ENCODE assay signal across 15 cellular contexts in the genomic region with DNA sequence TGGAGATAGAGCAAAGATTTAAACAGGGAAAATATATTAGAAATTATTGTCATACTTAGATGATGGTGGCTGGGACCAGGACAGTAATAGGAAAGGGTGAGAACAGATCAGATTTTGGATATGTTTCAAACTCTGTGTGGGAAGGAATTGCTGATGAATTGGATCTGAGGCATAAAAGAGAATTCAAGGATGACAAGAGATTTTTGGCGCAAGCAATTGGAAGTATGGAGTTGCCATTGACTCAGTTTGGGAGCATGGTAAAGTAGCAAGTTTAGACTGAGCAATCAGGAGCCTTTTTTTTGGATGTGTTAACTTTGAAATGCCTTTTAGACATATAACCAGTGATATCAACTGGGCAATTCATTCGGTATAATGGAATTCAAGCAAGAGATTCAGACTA. TPM values are rescaled to one million over a fixed set of nuclear protein-coding genes. Genes with fewer than 3 reads are reported as not detected.
A peak's percentile ranks its signal among the peaks of the same experiment; 100 is the strongest.
DNase-seq lines count a peak whose midpoint lies in the region; ATAC-seq, FAIRE-seq and TF ChIP-seq lines count a peak whose summit lies in the region.
"Had no signal": no experiment of that assay in that cellular context is flagged by ENCODE, and none has a peak within 500 bp of the region (broad histone marks: within the 10 kb centered on the region; RNA-seq: fewer than 3 reads in every experiment).

No MANE protein-coding gene starts in this region.

- peak overlapping the region; percentile 57 to 62 (median 62) for H3K27ac Mint-ChIP-seq in CD4-positive, CD25-positive, alpha-beta regulatory T cell
- H3K27ac Mint-ChIP-seq in GM23338 = peak overlapping the region; percentile 30
- peak overlapping the region; percentile 24 to 67 for H3K27ac Mint-ChIP-seq in activated naive CD4-positive, alpha-beta T cell treated with anti-CD3 and anti-CD28 coated beads, Interleukin-2, amount 50 U/mL, for 72 hours
- H3K27ac Mint-ChIP-seq in natural killer cell treated with Interleukin-12 subunit alpha and Interleukin-12 subunit beta and Interleukin-15 and Interleukin-18, amount 100 ng/mL, for 72 hours = peak overlapping the region in 1 of 2 donors; percentile 33
- H3K27ac Mint-ChIP-seq: immature natural killer cell had no signal

- H3K4me1 Mint-ChIP-seq in CD4-positive, CD25-positive, alpha-beta regulatory T cell = peaks cover 80 to 99% (median 88%) of the 10 kb centered on the region in 4 donors
- H3K4me1 Mint-ChIP-seq in GM23338 = peaks cover 78% of the 10 kb centered on the region
- H3K4me1 Mint-ChIP-seq in natural killer cell treated with Interleukin-12 subunit alpha and Interleukin-12 subunit beta and Interleukin-15 and Interleukin-18, amount 100 ng/mL, for 72 hours (ENCODE audit: low read depth in 2 of 2) = peaks cover 65 to 79% of the 10 kb centered on the region in 2 donors

- TF ChIP-seq RAD21 in HepG2 (CRISPR knock-in tag; IDR thresholded peaks at IDR 0.05) = no peak

- H2AFZ ChIP-seq in GM23338 (no peak overlapping the region), HepG2 (ENCODE audit: low read length) (no peak overlapping the region)

- H3K27me3 Mint-ChIP-seq in CD4-positive, CD25-positive, alpha-beta regulatory T cell = no peaks in the 10 kb centered on the region
- H3K27me3 Mint-ChIP-seq in GM23338 (ENCODE audit: insufficient read depth, low read depth, poor library complexity) = no peaks in the 10 kb centered on the region
- no peaks in the 10 kb centered on the region for H3K27me3 Mint-ChIP-seq in natural killer cell treated with Interleukin-12 subunit alpha and Interleukin-12 subunit beta and Interleukin-15 and Interleukin-18, amount 100 ng/mL, for 72 hours

- POLR2A ChIA-PET in HepG2 (lab: Yijun Ruan, JAX) = no interaction called here

- peaks cover 100% of the 10 kb centered on the region for H3K79me2 ChIP-seq in GM23338 (replicated peaks; ENCODE audit: insufficient read depth)
- H3K79me2 ChIP-seq in HepG2 (ENCODE audit: insufficient read depth, low read length) = peaks cover 98% of the 10 kb centered on the region

- H3K4me1 ChIP-seq in CD4-positive, CD25-positive, alpha-beta regulatory T cell (ENCODE audit: control insufficient read depth, insufficient read depth, low read length, poor library complexity, severe bottlenecking) = peaks cover 100% of the 10 kb centered on the region
- H3K4me1 ChIP-seq in GM23338 (ENCODE audit: insufficient read depth) (peaks cover 85% of the 10 kb centered on the region), HepG2 (ENCODE audit: insufficient read depth, low read length) (peaks cover 69% of the 10 kb centered on the region)

- H3F3A ChIP-seq in GM23338 (replicated peaks; ENCODE audit: low read depth) = no peaks in the 10 kb centered on the region

- TF ChIP-seq EP300 in HepG2 (IDR thresholded peaks at IDR 0.05; ENCODE audit: low read depth in 2 of 2, low read length in 2 of 2) = no peak
- no peak for TF ChIP-seq EP300 in HepG2 (CRISPR knock-in tag; IDR thresholded peaks at IDR 0.05; ENCODE audit: borderline replicate concordance)

- BruUV-seq in HepG2 (replicated peaks; lab: Mats Ljungman, UMichigan) = no TSS peak

- intact Hi-C loops in HepG2 (cut with micrococcal nuclease; ENCODE audit: unreplicated experiment) = no loop called here

- in situ Hi-C loops in HepG2 (cut with HindIII; ENCODE audit: extremely low pct_ligation_motif_present, low pct_unique_long_range_greater_than_20kb) = no loop called here

- no peak for TF ChIP-seq POLR2A in HepG2 (IDR thresholded peaks at IDR 0.05; ENCODE audit: insufficient read depth in 1 of 2, low read depth in 2 of 2, low read length in 2 of 2)

- H3K9me3 Mint-ChIP-seq in CD4-positive, CD25-positive, alpha-beta regulatory T cell = no peaks in the 10 kb centered on the region
- no peaks in the 10 kb centered on the region for H3K9me3 Mint-ChIP-seq in GM23338
- no peaks in the 10 kb centered on the region for H3K9me3 Mint-ChIP-seq in activated naive CD4-positive, alpha-beta T cell treated with anti-CD3 and anti-CD28 coated beads, Interleukin-2, amount 50 U/mL, for 72 hours
- H3K9me3 Mint-ChIP-seq in natural killer cell treated with Interleukin-12 subunit alpha and Interleukin-12 subunit beta and Interleukin-15 and Interleukin-18, amount 100 ng/mL, for 72 hours = no peaks in the 10 kb centered on the region
- H3K9me3 Mint-ChIP-seq: immature natural killer cell had no signal

- peak overlapping the region; percentile 72 to 86 (median 75) for H3K4me3 Mint-ChIP-seq in CD4-positive, CD25-positive, alpha-beta regulatory T cell
- H3K4me3 Mint-ChIP-seq in GM23338 = no peak overlapping the region
- peak overlapping the region; percentile 26 for H3K4me3 Mint-ChIP-seq in natural killer cell treated with Interleukin-12 subunit alpha and Interleukin-12 subunit beta and Interleukin-15 and Interleukin-18, amount 100 ng/mL, for 72 hours

- no peak for ATAC-seq in CD4-positive, CD25-positive, alpha-beta regulatory T cell (ENCODE audit: low read depth in 2 of 2)
- no peak for ATAC-seq in GM23338
- ATAC-seq in activated naive CD4-positive, alpha-beta T cell treated with anti-CD3 and anti-CD28 coated beads, Interleukin-2, amount 50 U/mL, for 72 hours = no peak
- no peak for ATAC-seq in natural killer cell treated with Interleukin-12 subunit alpha and Interleukin-12 subunit beta and Interleukin-15 and Interleukin-18, amount 100 ng/mL, for 72 hours
- ATAC-seq in HepG2 = no peak
- ATAC-seq: gastroesophageal sphincter had no signal

- no peak overlapping the region for H3K9ac ChIP-seq in HepG2 (ENCODE audit: insufficient read depth, low read depth, low read length)

- TF ChIP-seq CTCF in GM23338 (conservative IDR thresholded peaks at IDR 0.05; ENCODE audit: low read depth in 2 of 2) (no peak), HepG2 (CRISPR knock-in tag; IDR thresholded peaks at IDR 0.05) (no peak)

- no peaks in the 10 kb centered on the region for H3K36me3 Mint-ChIP-seq in CD4-positive, CD25-positive, alpha-beta regulatory T cell
- H3K36me3 Mint-ChIP-seq in GM23338 (ENCODE audit: low read depth) = no peaks in the 10 kb centered on the region
- H3K36me3 Mint-ChIP-seq in activated naive CD4-positive, alpha-beta T cell treated with anti-CD3 and anti-CD28 coated beads, Interleukin-2, amount 50 U/mL, for 72 hours = peaks cover 7 to 28% of the 10 kb centered on the region in 2 donors
- H3K36me3 Mint-ChIP-seq in natural killer cell treated with Interleukin-12 subunit alpha and Interleukin-12 subunit beta and Interleukin-15 and Interleukin-18, amount 100 ng/mL, for 72 hours = no peaks in the 10 kb centered on the region
- H3K36me3 Mint-ChIP-seq: immature natural killer cell had no signal

- H3K27ac ChIP-seq in CD4-positive, CD25-positive, alpha-beta regulatory T cell (ENCODE audit: insufficient read depth, low read length, poor library complexity, severe bottlenecking) = no peak overlapping the region
- H3K27ac ChIP-seq in GM23338 (ENCODE audit: low read depth) (no peak overlapping the region), HepG2 (ENCODE audit: extremely low read length, insufficient read depth, low read length) (no peak overlapping the region)
- H3K27ac ChIP-seq: gastroesophageal sphincter had no signal

- H3K36me3 ChIP-seq in CD4-positive, CD25-positive, alpha-beta regulatory T cell (ENCODE audit: control insufficient read depth, insufficient read depth, low read length) = no peaks in the 10 kb centered on the region
- H3K36me3 ChIP-seq in GM23338 (ENCODE audit: insufficient read depth) (no peaks in the 10 kb centered on the region), HepG2 (replicated peaks in 1 of 2; ENCODE audit: control insufficient read depth in 1 of 2, insufficient read depth in 2 of 2, low read length in 2 of 2) (no peaks in the 10 kb centered on the region)
- H3K36me3 ChIP-seq: gastroesophageal sphincter had no signal

- peak overlapping the region; percentile 15; the same call in 1 of the 2 replicates for H3K4me2 ChIP-seq in GM23338
- no peak overlapping the region for H3K4me2 ChIP-seq in HepG2 (ENCODE audit: low read depth, low read length)

- H3K4me3 ChIP-seq in CD4-positive, CD25-positive, alpha-beta regulatory T cell (ENCODE audit: low read depth, low read length) = peak overlapping the region; percentile 68
- H3K4me3 ChIP-seq in GM23338 (no peak overlapping the region), HepG2 (replicated peaks in 1 of 3; ENCODE audit: insufficient read depth in 1 of 3, low read depth in 2 of 3, low read length in 3 of 3) (no peak overlapping the region)
- H3K4me3 ChIP-seq: gastroesophageal sphincter had no signal

- no peaks in the 10 kb centered on the region for H3K9me3 ChIP-seq in CD4-positive, CD25-positive, alpha-beta regulatory T cell (ENCODE audit: control insufficient read depth in 2 of 2, low read length in 2 of 2)
- H3K9me3 ChIP-seq in HepG2 (ENCODE audit: low read length) = no peaks in the 10 kb centered on the region
- H3K9me3 ChIP-seq: gastroesophageal sphincter had no signal

- FAIRE-seq in HepG2 (lab: Jason Lieb, UNC) (no peak), urothelium cell line (lab: Jason Lieb, UNC) (no peak)

- no peaks in the 10 kb centered on the region for H3K27me3 ChIP-seq in CD4-positive, CD25-positive, alpha-beta regulatory T cell (ENCODE audit: control insufficient read depth, insufficient read depth, low read length)
- H3K27me3 ChIP-seq in GM23338 (ENCODE audit: insufficient read depth) (no peaks in the 10 kb centered on the region), HepG2 (ENCODE audit: control insufficient read depth in 1 of 2, insufficient read depth in 2 of 2, low read length in 2 of 2) (no peaks in the 10 kb centered on the region)
- H3K27me3 ChIP-seq: gastroesophageal sphincter had no signal

- no peak for DNase-seq in CD4-positive, CD25-positive, alpha-beta regulatory T cell
- DNase-seq in GM23338 (ENCODE audit: low spot score) = no peak
- no peak for DNase-seq in activated naive CD4-positive, alpha-beta T cell treated with anti-CD3 and anti-CD28 coated beads, Interleukin-2, amount 50 U/mL, for 72 hours (ENCODE audit: low spot score in 2 of 2)
- no peak for DNase-seq in natural killer cell treated with Interleukin-12 subunit alpha and Interleukin-12 subunit beta and Interleukin-15 and Interleukin-18, amount 100 ng/mL, for 72 hours (ENCODE audit: low spot score)
- DNase-seq in HepG2 (ENCODE audit: low spot score) = no peak
- DNase-seq in urothelium cell line (ENCODE audit: low spot score) = no peak
- DNase-seq in SKM-1 (lab: John Stamatoyannopoulos, UW; ENCODE audit: unreplicated experiment) = no peak
- DNase-seq: activated CD4-positive, alpha-beta T cell treated with anti-CD3 and anti-CD28 coated beads for 1 hour; immature natural killer cell; midbrain; MM.1S; NCI-H2081 treated with DMSO at 0.1 percent for 48 hours; NK-92 treated with Interleukin-12 subunit alpha and Interleukin-12 subunit beta, amount 100 ng/mL, for 24 hours; stimulated activated CD4-positive, alpha-beta T cell treated with anti-CD3 and anti-CD28 coated beads, Interleukin-4, amount 100 ng/mL, for 4 hours had no signal

- CTCF ChIA-PET in HepG2 (lab: Yijun Ruan, JAX; ENCODE audit: low intra/inter-chr PET ratio, low total read pairs) = no interaction called here

- no peaks in the 10 kb centered on the region for H3K9me2 ChIP-seq in GM23338 (ENCODE audit: insufficient read depth)

- 96% methylated on average over 2 of the region's 2 CpGs for WGBS in HepG2 (ENCODE audit: low lambda C conversion rate)

- peaks cover 34% of the 10 kb centered on the region; the same call in 1 of the 2 replicates for H4K20me1 ChIP-seq in GM23338 (replicated peaks; ENCODE audit: insufficient read depth)
- peaks cover 55% of the 10 kb centered on the region for H4K20me1 ChIP-seq in HepG2 (ENCODE audit: insufficient read depth, low read length)

RNA-seq across cellular contexts. Expression of a gene that starts 14.4 kb away (rescaled TPM):
- 180 TPM for total RNA-seq in CD4-positive, CD25-positive, alpha-beta regulatory T cell
- polyA plus RNA-seq in CD4-positive, CD25-positive, alpha-beta regulatory T cell = 10 to 100 TPM; 21.6 to 26.8 (median 22.0) TPM
- total RNA-seq in GM23338 (2014; rRNA removed; shearing (Covaris generic)) = 59.2 and 65.5 TPM in 2 replicates
- polyA plus RNA-seq in GM23338 (2016; fragmentation: Nextera tagmentation; extraction: Ambion mirVana) (19.8 and 21.7 TPM in 2 replicates), HepG2 (2011; rRNA removed) (38.1 and 50.2 TPM in 2 replicates)
- total RNA-seq in activated naive CD4-positive, alpha-beta T cell treated with anti-CD3 and anti-CD28 coated beads, Interleukin-2, amount 50 U/mL, for 72 hours = 10 to 100 TPM; 88.0 to 98.2 TPM
- 100 to 1,000 TPM; 101 TPM for total RNA-seq in natural killer cell treated with Interleukin-12 subunit alpha and Interleukin-12 subunit beta and Interleukin-15 and Interleukin-18, amount 100 ng/mL, for 72 hours
- 23.7 and 44.3 TPM in 2 replicates for total RNA-seq in HepG2 (2016; rRNA removed; fragmentation: Illumina TruSeq; extraction: Trizol)
- 8.4 and 8.9 TPM in 2 replicates for total RNA-seq in HepG2 (2016; cell fraction: cytosol; rRNA removed; fragmentation: Illumina TruSeq; extraction: Trizol; ENCODE audit: low read depth)
- 24.3 and 40.7 TPM in 2 replicates for total RNA-seq in HepG2 (2016; cell fraction: insoluble cytoplasmic fraction; rRNA removed; fragmentation: Illumina TruSeq; extraction: Trizol)
- total RNA-seq in HepG2 (2016; cell fraction: membrane; rRNA removed; fragmentation: Illumina TruSeq; extraction: Trizol) = 35.4 and 36.0 TPM in 2 replicates
- 30.5 and 36.6 TPM in 2 replicates for total RNA-seq in HepG2 (2016; cell fraction: nucleus; rRNA removed; fragmentation: Illumina TruSeq; extraction: Trizol)
- polyA plus RNA-seq in HepG2 (2011; cell fraction: cytosol; rRNA removed) = 21.0 and 33.3 TPM in 2 replicates
- 13.6 and 13.8 TPM in 2 replicates for polyA plus RNA-seq in HepG2 (2011; cell fraction: nucleus; rRNA removed)
- 39.0 and 39.2 TPM in 2 replicates for polyA plus RNA-seq in HepG2 (2012)
- 4.5 and 4.8 TPM in 2 replicates for polyA plus RNA-seq in HepG2 (2016; cell fraction: cytosol; fragmentation: Illumina TruSeq; extraction: Trizol; ENCODE audit: low read depth)
- 64.7 and 68.7 TPM in 2 replicates for polyA plus RNA-seq in HepG2 (2016; cell fraction: insoluble cytoplasmic fraction; fragmentation: Illumina TruSeq; extraction: Trizol; ENCODE audit: low read depth)
- polyA plus RNA-seq in HepG2 (2016; cell fraction: membrane; fragmentation: Illumina TruSeq; extraction: Trizol; ENCODE audit: low read depth) = 28.9 and 30.3 TPM in 2 replicates
- polyA plus RNA-seq in HepG2 (2016; cell fraction: nucleus; fragmentation: Illumina TruSeq; extraction: Trizol; ENCODE audit: insufficient read depth, low read depth) = 40.3 and 41.8 TPM in 2 replicates
- polyA minus RNA-seq in HepG2 (2011; rRNA and poly(A)+ RNA removed; ENCODE audit: low replicate concordance) = 29.3 and 44.7 TPM in 2 replicates
- 31.6 and 41.0 TPM in 2 replicates for polyA minus RNA-seq in HepG2 (2011; cell fraction: cytosol; rRNA and poly(A)+ RNA removed)
- 56.5 and 70.6 TPM in 2 replicates for polyA minus RNA-seq in HepG2 (2011; cell fraction: nucleus; rRNA and poly(A)+ RNA removed)
